Comparison of ENCODE assay signal across 8 cellular contexts in genomic region chr22:21629262-21630149, GRCh38. TPM values are rescaled to one million over a fixed set of nuclear protein-coding genes. Genes with fewer than 3 reads are reported as not detected.
DNase-seq lines count a peak whose midpoint lies in the region; ATAC-seq and TF ChIP-seq lines count a peak whose summit lies in the region.

Gene YDJC, minus strand, starts transcription at chr22:21630022. Its CDS starts 8 bp downstream, at chr22:21630014.

- H3K27me3 Mint-ChIP-seq in activated B cell treated with CpG ODN at 0.5 μM for 24 hours: no peaks in the 10 kb centered on the region

- peak within 1 kb of the TSS; percentile 92 for H3K27ac Mint-ChIP-seq in activated B cell treated with CpG ODN at 0.5 μM for 24 hours

- CTCF ChIA-PET in activated B cell treated with CpG ODN at 0.5 μM for 24 hours (lab: Charles Lee): interaction anchor here (0.6 to 4.3 kb wide), 14 partner anchors 9 to 647 kb away, joined by 3 to 65 read pairs (median 5); partner anchors contain the start of genes LZTR1, PPIL2, SDF2L1 and UBE2L3

- H3K9me3 Mint-ChIP-seq in activated B cell treated with CpG ODN at 0.5 μM for 24 hours: no peaks in the 10 kb centered on the region

- H3K4me3 ChIP-seq in AG10803 (ENCODE audit: low read length): peak within 1 kb of the TSS; percentile 85
- H3K4me3 ChIP-seq in cardiac fibroblast (replicated peaks in 1 of 2; ENCODE audit: low read depth in 2 of 2, low read length in 2 of 2): peak within 1 kb of the TSS; percentile 90

- intact Hi-C loops in activated B cell treated with CpG ODN at 0.5 μM for 24 hours (cut with micrococcal nuclease): loop anchor here (1.0 to 10.0 kb wide), 5 partner anchors 13 to 627 kb away; partner anchors contain the start of genes PPIL2, SDF2L1 and THAP7

- H3K36me3 Mint-ChIP-seq in activated B cell treated with CpG ODN at 0.5 μM for 24 hours (ENCODE audit: low read depth): peaks cover 34% of the 10 kb centered on the region

- POLR2A ChIA-PET in activated B cell treated with CpG ODN at 0.5 μM for 24 hours (lab: Charles Lee): interaction anchor here (0.7 to 7.4 kb wide), 18 partner anchors 13 to 661 kb away, joined by 3 to 110 read pairs (median 4); partner anchors contain the start of genes MAPK1, PPIL2, SDF2L1 and THAP7

- H3K4me1 Mint-ChIP-seq in activated B cell treated with CpG ODN at 0.5 μM for 24 hours: peaks cover 48% of the 10 kb centered on the region

- peak within 1 kb of the TSS; percentile 91 for H3K4me3 Mint-ChIP-seq in activated B cell treated with CpG ODN at 0.5 μM for 24 hours

- DNase-seq in AG10803 (ENCODE audit: low read depth) (peak; percentile 86), NCI-H345 (lab: John Stamatoyannopoulos, UW) (peak; percentile 91), activated B cell treated with CpG ODN at 0.5 μM for 24 hours (peak; percentile 95), cardiac fibroblast (ENCODE audit: low read depth in 2 of 2) (peak; percentile 92 to 95), islet precursor cell (peak; percentile 95)
- peak; percentile 96 for DNase-seq in stimulated activated CD4-positive, alpha-beta T cell treated with anti-CD3 and anti-CD28 coated beads, Interleukin-12 subunit alpha, Interleukin-12 subunit beta, amount 100 ng/mL, for 4 hours

- TF ChIP-seq CTCF in AG10803 (conservative IDR thresholded peaks at IDR 0.05; ENCODE audit: low read length) (peak; percentile 48), activated B cell treated with CpG ODN at 0.5 μM for 24 hours (IDR thresholded peaks at IDR 0.05) (peak; percentile 31), cardiac fibroblast (IDR thresholded peaks at IDR 0.05; ENCODE audit: low read depth, low read length) (peak; percentile 44)

- ATAC-seq in GM19025 (IDR thresholded peaks at IDR 0.05; ENCODE audit: low read depth, unreplicated experiment): peak; percentile 72
- ATAC-seq in HG03280 (IDR thresholded peaks at IDR 0.05; ENCODE audit: unreplicated experiment): peak; percentile 87
- ATAC-seq in activated B cell treated with CpG ODN at 0.5 μM for 24 hours (ENCODE audit: low read depth): peak; percentile 85

RNA-seq across cellular contexts. Expression of gene YDJC, which starts in this region (rescaled TPM):
- 46.1 and 51.4 TPM in 2 replicates for total RNA-seq in activated B cell treated with CpG ODN at 0.5 μM for 24 hours

Comparison
In these comparisons a context has a peak if more than half of its experiments do, and no peak if none do; other contexts are left out.
1. Peak in every context shown above with its lines: DNase-seq, ATAC-seq and H3K4me3 ChIP-seq.